In genomic region chr7:23020742-23021401, GRCh38 we compare ENCODE assay signal across 1 cellular context.
TF ChIP-seq lines count a peak whose summit lies in the region.

No MANE protein-coding gene starts in this region.

TF ChIP-seq in SK-N-SH treated with all-trans-retinoic acid at 6 μM for 48 hours, 23 proteins besides CTCF, POLR2A, EP300 and RAD21 (continued from another document):
- no peak for TF ChIP-seq ZNF8 (CRISPR knock-in tag; IDR thresholded peaks at IDR 0.05)
- no peak for TF ChIP-seq PATZ1 (CRISPR knock-in tag; IDR thresholded peaks at IDR 0.05; ENCODE audit: borderline replicate concordance)
- no peak for TF ChIP-seq ZFP3 (CRISPR knock-in tag; IDR thresholded peaks at IDR 0.05)
- TF ChIP-seq RARB (CRISPR knock-in tag; IDR thresholded peaks at IDR 0.05) = no peak
